ENCODE assay signal across 8 cellular contexts in genomic region chr17:55722742-55723487, GRCh38. TPM values are rescaled to one million over a fixed set of nuclear protein-coding genes. Genes with fewer than 3 reads are reported as not detected.
DNase-seq lines count a peak whose midpoint lies in the region; ATAC-seq, FAIRE-seq and TF ChIP-seq lines count a peak whose summit lies in the region.
"Had no signal": no experiment of that assay in that cellular context is flagged by ENCODE, and none has a peak within 500 bp of the region (broad histone marks: within the 10 kb centered on the region; RNA-seq: fewer than 3 reads in every experiment).

A gene with protein sequence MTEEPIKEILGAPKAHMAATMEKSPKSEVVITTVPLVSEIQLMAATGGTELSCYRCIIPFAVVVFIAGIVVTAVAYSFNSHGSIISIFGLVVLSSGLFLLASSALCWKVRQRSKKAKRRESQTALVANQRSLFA (minus strand): TSS chr17:55722864. CDS start chr17:55721070, 1,794 bp downstream.

- H3K27me3 ChIP-seq in PC-3 (ENCODE audit: low read length), result peaks cover 66% of the 10 kb centered on the region

- CTCF ChIA-PET in PC-3 (lab: Charles Lee), result no interaction called here

- POLR2A ChIA-PET in PC-3 (lab: Charles Lee; ENCODE audit: unreplicated experiment), result no interaction called here

- no peak for TF ChIP-seq CTCF in PC-3 (conservative IDR thresholded peaks at IDR 0.05; ENCODE audit: low read depth, low read length)

- no peaks in the 10 kb centered on the region for H3K79me2 ChIP-seq in PC-3 (ENCODE audit: low read length)

- DNase-seq in M059J (ENCODE audit: low read depth), result peak; percentile 76
- DNase-seq in dedifferentiated amniotic fluid mesenchymal stem cell (ENCODE audit: extremely low spot score), result peak; percentile 45
- no peak for DNase-seq in mesenteric fat pad (ENCODE audit: low spot score)
- DNase-seq in urothelium cell line (ENCODE audit: low spot score), result peak; percentile 62
- DNase-seq in PC-3, result no peak
- no peak for DNase-seq in hippocampal formation (lab: John Stamatoyannopoulos, UW)
- DNase-seq in immature natural killer cell, result no peak

- H3F3A ChIP-seq in PC-3 (ENCODE audit: low read length, unreplicated experiment), result no peaks in the 10 kb centered on the region

- H3K27ac Mint-ChIP-seq in immature natural killer cell, result no peak within 1 kb of the TSS
- H3K27ac Mint-ChIP-seq: T-helper 1 cell treated with Interleukin-12 subunit alpha and Interleukin-12 subunit beta and Interleukin-4 antibody, amounts not matched to agents 30 μg/mL and 1 μg/mL, for 36 hours had no signal

- H3K4me3 Mint-ChIP-seq in immature natural killer cell, result no peak within 1 kb of the TSS
- H3K4me3 Mint-ChIP-seq: T-helper 1 cell treated with Interleukin-12 subunit alpha and Interleukin-12 subunit beta and Interleukin-4 antibody, amounts not matched to agents 30 μg/mL and 1 μg/mL, for 36 hours had no signal

- BruUV-seq in PC-3 (replicated peaks; lab: Mats Ljungman, UMichigan), result no TSS peak

- no peaks in the 10 kb centered on the region for H3K4me1 Mint-ChIP-seq in immature natural killer cell

- H3K9ac ChIP-seq in PC-3 (ENCODE audit: low read length), result no peak within 1 kb of the TSS

- H3K36me3 ChIP-seq in PC-3 (ENCODE audit: low read depth, low read length), result no peaks in the 10 kb centered on the region

- H3K4me3 ChIP-seq in PC-3 (ENCODE audit: low read length), result no peak within 1 kb of the TSS

- no peaks in the 10 kb centered on the region for H4K20me1 ChIP-seq in PC-3 (ENCODE audit: low read length)

- no peaks in the 10 kb centered on the region for H3K9me3 Mint-ChIP-seq in immature natural killer cell
- H3K9me3 Mint-ChIP-seq: T-helper 1 cell treated with Interleukin-12 subunit alpha and Interleukin-12 subunit beta and Interleukin-4 antibody, amounts not matched to agents 30 μg/mL and 1 μg/mL, for 36 hours had no signal

- no peaks in the 10 kb centered on the region for H3K9me2 ChIP-seq in PC-3 (replicated peaks; ENCODE audit: low read length)

- no peak within 1 kb of the TSS for H3K4me2 ChIP-seq in PC-3 (ENCODE audit: low read length)

- H3K36me3 Mint-ChIP-seq in immature natural killer cell, result no peaks in the 10 kb centered on the region

- H3K27me3 Mint-ChIP-seq in immature natural killer cell (ENCODE audit: low read depth in 3 of 3), result peaks cover 0 to 27% (median 2%) of the 10 kb centered on the region in 3 donors

- intact Hi-C loops in PC-3 (cut with micrococcal nuclease), result no loop called here

- no peak within 1 kb of the TSS for H2AFZ ChIP-seq in PC-3 (ENCODE audit: low read length)

- peaks cover 6% of the 10 kb centered on the region; the same call in 1 of the 2 replicates for H3K4me1 ChIP-seq in PC-3 (ENCODE audit: insufficient read depth, low read length)

- H3K9me3 ChIP-seq in PC-3 (ENCODE audit: low read length), result no peaks in the 10 kb centered on the region

- FAIRE-seq in urothelium cell line (lab: Jason Lieb, UNC), result peak; percentile 20

- ATAC-seq in PC-3, result no peak

- H3K27ac ChIP-seq in PC-3 (ENCODE audit: low read length), result no peak within 1 kb of the TSS

RNA-seq across cellular contexts. Expression of the gene that starts here (rescaled TPM):
- 0.07 and 0.22 TPM in 2 replicates for total RNA-seq in M059J (2014; rRNA removed; shearing (Covaris generic))
- 36.8 TPM for total RNA-seq in mesenteric fat pad
- total RNA-seq in PC-3 (2014; rRNA removed), result not detected in 2 replicates
- not detected for polyA plus RNA-seq in immature natural killer cell

Comparison
In these comparisons a context has a peak if more than half of its experiments do, and no peak if none do; other contexts are left out.
1. RNA of the gene that starts here (total RNA-seq): 36.8 TPM in mesenteric fat pad (single experiment); 0.07 to 0.22 TPM in M059J and not detected in PC-3; every median in the first group is over 10 times any median in the second.
2. Peak in DNase-seq in M059J; RNA of the gene not detected or under 1 TPM.
3. DNase-seq: peak in dedifferentiated amniotic fluid mesenchymal stem cell (single experiment) and urothelium cell line (single experiment); none in mesenteric fat pad (single experiment), PC-3 (single experiment), hippocampal formation (0 of 2) and immature natural killer cell (0 of 3).